Comparison of ENCODE assay signal across 8 cellular contexts in the genomic region with DNA sequence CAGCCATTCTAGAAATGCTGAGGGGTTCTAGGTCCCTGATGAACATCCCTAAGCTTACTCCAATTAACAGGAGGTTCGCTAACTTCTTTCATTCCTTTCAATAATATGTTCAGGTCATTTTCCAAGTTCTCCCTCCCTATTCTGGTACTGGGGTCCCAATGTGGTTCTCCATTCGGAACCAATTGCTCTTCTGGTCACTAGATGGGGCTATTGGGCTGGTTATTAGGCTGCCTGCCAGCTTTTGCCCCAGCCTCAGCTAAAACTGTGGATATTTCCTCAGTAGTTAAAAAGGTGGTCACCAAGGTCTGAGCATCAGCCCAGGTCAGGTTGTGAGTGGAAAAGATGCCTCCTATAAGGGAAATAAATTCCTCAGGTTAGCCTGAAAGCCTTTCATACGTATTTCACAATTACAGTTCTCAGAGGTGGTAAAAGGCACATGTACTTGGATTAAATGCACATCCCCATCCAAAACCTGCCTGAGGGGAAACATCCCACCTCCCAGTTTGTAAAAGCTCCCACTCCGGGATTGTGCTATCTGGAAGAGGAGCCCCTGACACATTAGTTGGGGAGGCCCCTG.
DNase-seq lines count a peak whose midpoint lies in the region; ATAC-seq and TF ChIP-seq lines count a peak whose summit lies in the region.

No MANE protein-coding gene starts in this region.

- no peak for TF ChIP-seq POLR2A in transverse colon (IDR thresholded peaks at IDR 0.05)

- H3K27ac ChIP-seq in transverse colon: no peak overlapping the region

- H3K4me1 ChIP-seq in transverse colon: no peaks in the 10 kb centered on the region

- no peak overlapping the region for H3K4me3 ChIP-seq in transverse colon

- no peak for TF ChIP-seq EP300 in transverse colon (IDR thresholded peaks at IDR 0.05; ENCODE audit: low read depth)

- peak; percentile 37 to 57 (median 53) for TF ChIP-seq CTCF in transverse colon (IDR thresholded peaks at IDR 0.05)

- no peaks in the 10 kb centered on the region for H3K36me3 ChIP-seq in transverse colon

- DNase-seq in Caki2 (ENCODE audit: low read depth) (peak; percentile 6), SW480 (ENCODE audit: low spot score) (peak; percentile 16), iPS DF 19.7 (ENCODE audit: low read depth, low spot score) (peak; percentile 3), transverse colon (peak; percentile 11)
- DNase-seq in stimulated activated CD4-positive, alpha-beta T cell treated with anti-CD3 and anti-CD28 coated beads, Interleukin-4, amount 100 ng/mL, for 1 hour: no peak

- 21 to 49% methylated on average over 2 to 4 of the region's 4 CpGs for WGBS in transverse colon (ENCODE audit: low coverage in 1 of 2), 2 donors

- intact Hi-C loops in transverse colon (cut with DNase I; ENCODE audit: low total_unique reads): no loop called here

- no peaks in the 10 kb centered on the region for H3K9me3 ChIP-seq in transverse colon

- H3K27me3 ChIP-seq in transverse colon: no peaks in the 10 kb centered on the region

- in situ Hi-C loops in Caki2 (cut with HindIII; ENCODE audit: low pct_unique_long_range_greater_than_20kb, low sequenced_read_pairs) (no loop called here), transverse colon (cut with MboI; ENCODE audit: low pct_ligation_motif_present in 1 of 4, low pct_unique_long_range_greater_than_20kb in 1 of 4, low sequenced_read_pairs in 3 of 4) (no loop called here)

- peak; percentile 66 for ATAC-seq in GM19025 (IDR thresholded peaks at IDR 0.05; ENCODE audit: low read depth, unreplicated experiment)
- ATAC-seq in HG03378 (IDR thresholded peaks at IDR 0.05; ENCODE audit: unreplicated experiment): peak; percentile 58
- no peak for ATAC-seq in GM21619 (IDR thresholded peaks at IDR 0.05; ENCODE audit: unreplicated experiment)
